ENCODE assay signal across 25 cellular contexts in the genomic region with DNA sequence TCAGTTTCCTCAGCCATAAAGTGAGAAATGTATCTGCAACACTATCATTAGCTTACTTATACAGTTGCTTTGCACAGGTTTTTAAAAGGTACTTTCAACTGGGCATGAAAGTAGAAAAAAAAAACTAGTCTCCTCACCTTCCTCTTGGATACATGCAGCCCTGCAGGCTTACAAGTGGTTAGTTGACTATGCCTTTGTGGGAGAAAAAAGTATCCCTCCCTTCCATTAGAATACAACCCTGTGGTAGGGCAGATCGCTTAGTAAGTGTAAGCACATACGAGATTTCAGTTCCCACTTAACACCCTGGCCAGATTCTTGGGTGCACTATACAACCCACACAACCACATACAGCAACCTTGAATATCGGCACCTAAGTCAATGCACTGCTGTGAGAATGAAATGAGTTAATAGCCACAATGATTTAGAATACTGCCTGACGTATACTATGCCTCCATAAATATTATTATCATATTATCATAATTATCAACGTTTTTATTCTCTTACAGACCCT.
"Had no signal": no experiment of that assay in that cellular context is flagged by ENCODE, and none has a peak within 500 bp of the region (broad histone marks: within the 10 kb centered on the region; RNA-seq: fewer than 3 reads in every experiment).

No MANE protein-coding gene starts in this region.

- DNase-seq: cerebellar nuclear complex; cortex of kidney; foreskin fibroblast; gastrocnemius medialis; head of caudate nucleus; immature natural killer cell; mesenchymal stem cell; mucosa of descending colon; naive B cell; nucleus accumbens; ovary; posterior cingulate gyrus; psoas muscle; right cardiac atrium; sigmoid colon; stimulated activated CD4-positive, alpha-beta T cell treated with anti-CD3 and anti-CD28 coated beads, Interleukin-2, amount 100 ng/mL, for 24 hours; stimulated activated CD4-positive, alpha-beta T cell treated with anti-CD3 and anti-CD28 coated beads, Interleukin-4, amount 100 ng/mL, for 24 hours; transverse colon; upper lobe of right lung; uterus had no signal

- ATAC-seq: gastrocnemius medialis; mucosa of descending colon; psoas muscle; right cardiac atrium; stimulated activated memory B cell treated with anti-CD40 and anti-IgM and Interleukin-4, amounts not matched to agents 10 μg/mL and 1 μg/mL and 100 μg/mL, for 72 hours; upper lobe of right lung had no signal

- H3K4me1 Mint-ChIP-seq: mesothelial cell of epicardium; naive B cell; stimulated activated memory B cell treated with anti-CD40 and anti-IgM and Interleukin-4, amounts not matched to agents 10 μg/mL and 1 μg/mL and 100 μg/mL, for 72 hours had no signal

- H3K4me3 ChIP-seq: gastrocnemius medialis, mucosa of descending colon, ovary, psoas muscle, sigmoid colon, suprapubic skin, transverse colon, upper lobe of right lung, uterus had no signal

- H3K9me3 ChIP-seq: gastrocnemius medialis, mucosa of descending colon, psoas muscle, sigmoid colon, suprapubic skin, transverse colon, upper lobe of right lung, uterus had no signal

- H3K27ac Mint-ChIP-seq: immature natural killer cell; mesothelial cell of epicardium; naive B cell; stimulated activated memory B cell treated with anti-CD40 and anti-IgM and Interleukin-4, amounts not matched to agents 10 μg/mL and 1 μg/mL and 100 μg/mL, for 72 hours; stimulated activated naive CD8-positive, alpha-beta T cell treated with anti-CD3 and anti-CD28 coated beads, Interleukin-15, Interleukin-2, amounts not matched to agents 100 ng/mL and 50 ng/mL, for 24 hours had no signal

- H3K4me1 ChIP-seq: gastrocnemius medialis, psoas muscle, sigmoid colon, suprapubic skin, transverse colon, upper lobe of right lung, uterus had no signal

- H3K9me3 Mint-ChIP-seq: immature natural killer cell; nephron; stimulated activated naive CD8-positive, alpha-beta T cell treated with anti-CD3 and anti-CD28 coated beads, Interleukin-15, Interleukin-2, amounts not matched to agents 100 ng/mL and 50 ng/mL, for 24 hours had no signal

- H3K27me3 ChIP-seq: gastrocnemius medialis, ovary, sigmoid colon, suprapubic skin, transverse colon, upper lobe of right lung, uterus had no signal

- H3K27ac ChIP-seq: gastrocnemius medialis, ovary, psoas muscle, sigmoid colon, suprapubic skin, transverse colon, upper lobe of right lung, uterus had no signal

- H3K36me3 ChIP-seq: ovary, uterus had no signal

- H3K4me3 Mint-ChIP-seq: immature natural killer cell; mesothelial cell of epicardium; naive B cell; nephron; stimulated activated memory B cell treated with anti-CD40 and anti-IgM and Interleukin-4, amounts not matched to agents 10 μg/mL and 1 μg/mL and 100 μg/mL, for 72 hours; stimulated activated naive CD8-positive, alpha-beta T cell treated with anti-CD3 and anti-CD28 coated beads, Interleukin-15, Interleukin-2, amounts not matched to agents 100 ng/mL and 50 ng/mL, for 24 hours had no signal

- H3K27me3 Mint-ChIP-seq: naive B cell; stimulated activated memory B cell treated with anti-CD40 and anti-IgM and Interleukin-4, amounts not matched to agents 10 μg/mL and 1 μg/mL and 100 μg/mL, for 72 hours; stimulated activated naive CD8-positive, alpha-beta T cell treated with anti-CD3 and anti-CD28 coated beads, Interleukin-15, Interleukin-2, amounts not matched to agents 100 ng/mL and 50 ng/mL, for 24 hours had no signal
